Comparison of ENCODE assay signal across 9 cellular contexts in genomic region chr7:151426486-151426905, GRCh38. TPM values are rescaled to one million over a fixed set of nuclear protein-coding genes. Genes with fewer than 3 reads are reported as not detected.
DNase-seq lines count a peak whose midpoint lies in the region; ATAC-seq and TF ChIP-seq lines count a peak whose summit lies in the region.
"Had no signal": no experiment of that assay in that cellular context is flagged by ENCODE, and none has a peak within 500 bp of the region (broad histone marks: within the 10 kb centered on the region; RNA-seq: fewer than 3 reads in every experiment).

No MANE protein-coding gene starts in this region.

- CTCF ChIA-PET in A673 (lab: Charles Lee), result interaction anchor here (0.7 kb wide), 1 partner anchor 27 kb away, joined by 3 read pairs; no protein-coding TSS in a partner anchor

- DNase-seq in A673 (ENCODE audit: low spot score) (peak; percentile 68), MG63 (peak; percentile 89), dedifferentiated amniotic fluid mesenchymal stem cell (ENCODE audit: extremely low spot score) (peak; percentile 78)

- POLR2A ChIA-PET in A673 (lab: Charles Lee; ENCODE audit: low non-redundant PET), result no interaction called here

- intact Hi-C loops in A673 (cut with micrococcal nuclease; ENCODE audit: unreplicated experiment), result no loop called here

- H3K9me3 ChIP-seq in A673 (ENCODE audit: low read depth, low read length, poor library complexity, severe bottlenecking) (no peaks in the 10 kb centered on the region), MG63 (peaks cover 8% of the 10 kb centered on the region; the same call in 1 of the 2 replicates), mucosa of rectum (ENCODE audit: control insufficient read depth in 2 of 2, low read length in 2 of 2) (no peaks in the 10 kb centered on the region)

- no peak overlapping the region for H3K9ac ChIP-seq in mucosa of rectum (ENCODE audit: low read depth in 1 of 2, low read length in 2 of 2)
- H3K9ac ChIP-seq: BLaER1 treated with 17β-estradiol and CSF1 and Interleukin-3, amounts not matched to agents 10 nM and 100 nM had no signal

- H3K27ac ChIP-seq in A673 (ENCODE audit: low read depth, low read length, poor library complexity, severe bottlenecking), result no peak overlapping the region
- H3K27ac ChIP-seq in mucosa of rectum (ENCODE audit: low read depth in 2 of 2, low read length in 2 of 2), result peak overlapping the region; percentile 44 to 52
- H3K27ac ChIP-seq: BLaER1 treated with 17β-estradiol and CSF1 and Interleukin-3, amounts not matched to agents 10 nM and 100 nM had no signal

- H3K36me3 ChIP-seq in A673 (ENCODE audit: insufficient read depth, low read length, poor library complexity, severe bottlenecking) (no peaks in the 10 kb centered on the region), MG63 (no peaks in the 10 kb centered on the region), mucosa of rectum (ENCODE audit: control insufficient read depth in 2 of 2, insufficient read depth in 2 of 2, low read length in 2 of 2) (no peaks in the 10 kb centered on the region)
- H3K36me3 ChIP-seq: BLaER1 treated with 17β-estradiol and CSF1 and Interleukin-3, amounts not matched to agents 10 nM and 100 nM had no signal

- H3K4me3 ChIP-seq in A673 (ENCODE audit: low read depth, low read length, poor library complexity, severe bottlenecking) (no peak overlapping the region), MG63 (no peak overlapping the region), mucosa of rectum (ENCODE audit: low read length in 2 of 2) (no peak overlapping the region)
- H3K4me3 ChIP-seq: BLaER1 treated with 17β-estradiol and CSF1 and Interleukin-3, amounts not matched to agents 10 nM and 100 nM had no signal

- peaks cover 31% of the 10 kb centered on the region for H3K4me1 ChIP-seq in A673 (ENCODE audit: insufficient read depth, low read length, poor library complexity, severe bottlenecking)
- peaks cover 3 to 8% of the 10 kb centered on the region in 2 donors for H3K4me1 ChIP-seq in mucosa of rectum (ENCODE audit: control insufficient read depth in 2 of 2, insufficient read depth in 2 of 2, low read length in 2 of 2)

- H3K27me3 ChIP-seq in A673 (replicated peaks; ENCODE audit: insufficient read depth, low read depth, low read length, poor library complexity) (no peaks in the 10 kb centered on the region), MG63 (no peaks in the 10 kb centered on the region), mucosa of rectum (ENCODE audit: control insufficient read depth in 2 of 2, insufficient read depth in 2 of 2, low read length in 2 of 2) (peaks cover 0 to 2% of the 10 kb centered on the region in 2 donors)

- no TSS peak for BruUV-seq in A673 (replicated peaks; lab: Mats Ljungman, UMichigan)

- TF ChIP-seq CTCF in A673 (conservative IDR thresholded peaks at IDR 0.05; ENCODE audit: low read depth, low read length), result no peak

- no peak for ATAC-seq in GM19328 (IDR thresholded peaks at IDR 0.05; ENCODE audit: unreplicated experiment)
- no peak for ATAC-seq in HG02973 (IDR thresholded peaks at IDR 0.05; ENCODE audit: unreplicated experiment)
- no peak for ATAC-seq in GM21390 (IDR thresholded peaks at IDR 0.05; ENCODE audit: unreplicated experiment)
- ATAC-seq in GM18868 (IDR thresholded peaks at IDR 0.05; ENCODE audit: unreplicated experiment), result no peak

RNA-seq across cellular contexts. Expression of gene CRYGN, which starts 13.4 kb away (rescaled TPM):
- total RNA-seq in A673 (2021), result 0.13 TPM in 2 replicates
- not detected in 2 replicates for total RNA-seq in MG63 (2014; rRNA removed; shearing (Covaris generic); ENCODE audit: low replicate concordance)

RNA-seq across cellular contexts. Expression of gene WDR86, which starts 16.7 kb away (rescaled TPM):
- total RNA-seq in A673 (2021), result 0.86 and 1.9 TPM in 2 replicates
- not detected in 2 replicates for total RNA-seq in MG63 (2014; rRNA removed; shearing (Covaris generic); ENCODE audit: low replicate concordance)
